Comparison of ENCODE assay signal across 9 cellular contexts in genomic region chr22:20115691-20116375, GRCh38. TPM values are rescaled to one million over a fixed set of nuclear protein-coding genes. Genes with fewer than 3 reads are reported as not detected.
DNase-seq lines count a peak whose midpoint lies in the region; ATAC-seq, FAIRE-seq and TF ChIP-seq lines count a peak whose summit lies in the region.
"Had no signal": no experiment of that assay in that cellular context is flagged by ENCODE, and none has a peak within 500 bp of the region (broad histone marks: within the 10 kb centered on the region; RNA-seq: fewer than 3 reads in every experiment).

RANBP1 (plus strand) TSS chr22:20116104; CDS start chr22:20116185, 81 bp downstream.

- no peaks in the 10 kb centered on the region for H3K27me3 Mint-ChIP-seq in dendritic cell treated with granulocyte-macrophage colony-stimulating factor and Interleukin-4, amounts not matched to agents 40 ng/mL and 50 ng/mL, for 4 days
- no peaks in the 10 kb centered on the region for H3K27me3 Mint-ChIP-seq in mesothelial cell of epicardium (ENCODE audit: low read depth)

- WGBS in A549 (ENCODE audit: missing lambda C conversion rate) = 91% methylated on average over 8 of the region's 30 CpGs

- CTCF ChIA-PET in A549 (lab: Yijun Ruan, JAX) = interaction anchor here (1.2 to 1.9 kb wide), 2 partner anchors 14 to 144 kb away, joined by 3 to 5 read pairs; no protein-coding TSS in a partner anchor

- H3K27me3 ChIP-seq in Loucy (ENCODE audit: insufficient read depth, low read length, poor library complexity, severe bottlenecking) = no peaks in the 10 kb centered on the region
- no peaks in the 10 kb centered on the region for H3K27me3 ChIP-seq in uterus

- no peak for TF ChIP-seq RAD21 in A549 (conservative IDR thresholded peaks at IDR 0.05 in 1 of 2, IDR thresholded peaks at IDR 0.05 in 1 of 2)

- TF ChIP-seq CTCF in A549 (IDR thresholded peaks at IDR 0.05) = no peak
- no peak for TF ChIP-seq CTCF in Loucy (conservative IDR thresholded peaks at IDR 0.05; ENCODE audit: low read length)
- TF ChIP-seq CTCF in mesothelial cell of epicardium (IDR thresholded peaks at IDR 0.05; ENCODE audit: unreplicated experiment) = no peak
- no peak for TF ChIP-seq CTCF in uterus (IDR thresholded peaks at IDR 0.05)

- peaks cover 68% of the 10 kb centered on the region for H3K79me2 ChIP-seq in Loucy (ENCODE audit: insufficient read depth, low read length)

- H3K9me3 ChIP-seq in A549 (no peaks in the 10 kb centered on the region), Loucy (ENCODE audit: insufficient read depth, low read depth, low read length) (no peaks in the 10 kb centered on the region), uterus (no peaks in the 10 kb centered on the region)

- H3K27ac ChIP-seq in A549 (peak within 1 kb of the TSS; percentile 87 to 95), uterus (peak within 1 kb of the TSS; percentile 75 to 87)

- peak within 1 kb of the TSS; percentile 96 for H3K27ac Mint-ChIP-seq in dendritic cell treated with granulocyte-macrophage colony-stimulating factor and Interleukin-4, amounts not matched to agents 40 ng/mL and 50 ng/mL, for 4 days
- H3K27ac Mint-ChIP-seq in mesothelial cell of epicardium = peak within 1 kb of the TSS; percentile 94

- TF ChIP-seq EP300 in A549 (IDR thresholded peaks at IDR 0.05) = no peak

- intact Hi-C loops in dendritic cell treated with granulocyte-macrophage colony-stimulating factor and Interleukin-4, amounts not matched to agents 40 ng/mL and 50 ng/mL, for 4 days (cut with micrococcal nuclease) = no loop called here
- intact Hi-C loops in uterus (cut with DNase I; ENCODE audit: low total_unique reads) = loop anchor here (10.0 kb wide), 1 partner anchor 141 kb away; no protein-coding TSS in a partner anchor

- H3F3A ChIP-seq in Loucy (ENCODE audit: low read depth) = no peaks in the 10 kb centered on the region

- peak within 1 kb of the TSS; percentile 75 for H2AFZ ChIP-seq in Loucy (ENCODE audit: low read length)

- H4K20me1 ChIP-seq in Loucy (ENCODE audit: insufficient read depth, low read length, poor library complexity, severe bottlenecking) = peaks cover 41% of the 10 kb centered on the region

- peaks cover 38% of the 10 kb centered on the region for H3K4me1 Mint-ChIP-seq in dendritic cell treated with granulocyte-macrophage colony-stimulating factor and Interleukin-4, amounts not matched to agents 40 ng/mL and 50 ng/mL, for 4 days (ENCODE audit: low read depth)
- peaks cover 18% of the 10 kb centered on the region for H3K4me1 Mint-ChIP-seq in mesothelial cell of epicardium

- POLR2A ChIA-PET in A549 (lab: Yijun Ruan, JAX) = no interaction called here

- peaks cover 22% of the 10 kb centered on the region for H3K4me1 ChIP-seq in A549
- H3K4me1 ChIP-seq in Loucy (ENCODE audit: insufficient read depth, low read length, poor library complexity, severe bottlenecking) = peaks cover 38% of the 10 kb centered on the region
- peaks cover 4 to 7% of the 10 kb centered on the region in 2 donors for H3K4me1 ChIP-seq in uterus

- peak within 1 kb of the TSS; percentile 98 for H3K9ac ChIP-seq in Loucy (ENCODE audit: low read depth, low read length, poor library complexity, severe bottlenecking)

- H3K4me3 ChIP-seq in A549 (peak within 1 kb of the TSS; percentile 68), Loucy (ENCODE audit: low read length, poor library complexity, severe bottlenecking) (peak within 1 kb of the TSS; percentile 98), uterus (peak within 1 kb of the TSS; percentile 51 to 95)

- H3K4me2 ChIP-seq in A549 (peak within 1 kb of the TSS; percentile 94), Loucy (ENCODE audit: low read depth, low read length, poor library complexity, severe bottlenecking) (peak within 1 kb of the TSS; percentile 89)

- H3K36me3 Mint-ChIP-seq in dendritic cell treated with granulocyte-macrophage colony-stimulating factor and Interleukin-4, amounts not matched to agents 40 ng/mL and 50 ng/mL, for 4 days (ENCODE audit: low read depth) = peaks cover 84% of the 10 kb centered on the region
- H3K36me3 Mint-ChIP-seq in mesothelial cell of epicardium = peaks cover 10% of the 10 kb centered on the region

- H3K9me3 Mint-ChIP-seq in dendritic cell treated with granulocyte-macrophage colony-stimulating factor and Interleukin-4, amounts not matched to agents 40 ng/mL and 50 ng/mL, for 4 days = no peaks in the 10 kb centered on the region
- no peaks in the 10 kb centered on the region for H3K9me3 Mint-ChIP-seq in mesothelial cell of epicardium

- ATAC-seq in A549 (no peak), HG03045 (IDR thresholded peaks at IDR 0.05; ENCODE audit: unreplicated experiment) (no peak)

- no peak for FAIRE-seq in A549 (lab: Jason Lieb, UNC)
- FAIRE-seq: GM18507 had no signal

- H3K9me2 ChIP-seq in Loucy (replicated peaks; ENCODE audit: low read depth, low read length) = no peaks in the 10 kb centered on the region

- peak within 1 kb of the TSS; percentile 88 for H3K4me3 Mint-ChIP-seq in dendritic cell treated with granulocyte-macrophage colony-stimulating factor and Interleukin-4, amounts not matched to agents 40 ng/mL and 50 ng/mL, for 4 days
- H3K4me3 Mint-ChIP-seq in mesothelial cell of epicardium = peak within 1 kb of the TSS; percentile 83

- no peak for TF ChIP-seq POLR2A in A549 (IDR thresholded peaks at IDR 0.05; ENCODE audit: low read length)
- no peak for TF ChIP-seq POLR2A in uterus (IDR thresholded peaks at IDR 0.05)

- DNase-seq in A549 (ENCODE audit: low read depth in 1 of 2, low spot score in 1 of 2) (no peak), mesothelial cell of epicardium (ENCODE audit: low spot score in 2 of 2, unreplicated experiment in 2 of 2) (no peak), uterus (no peak), AG08395 (ENCODE audit: low spot score) (no peak), GM19240 (ENCODE audit: insufficient read length, low spot score) (no peak)

- H3K36me3 ChIP-seq in Loucy (ENCODE audit: insufficient read depth, low read length) (peaks cover 49% of the 10 kb centered on the region; the same call in 1 of the 2 replicates), uterus (no peaks in the 10 kb centered on the region)

TF ChIP-seq in A549, 52 proteins besides CTCF, POLR2A, EP300 and RAD21:
- TF ChIP-seq NFE2L2 (conservative IDR thresholded peaks at IDR 0.05; ENCODE audit: low read length) (no peak), JUN (IDR thresholded peaks at IDR 0.05) (no peak), FOXS1 (CRISPR knock-in tag; IDR thresholded peaks at IDR 0.05) (no peak), RNF2 (IDR thresholded peaks at IDR 0.05; ENCODE audit: borderline replicate concordance, low read depth) (no peak), CHD2 (IDR thresholded peaks at IDR 0.05; ENCODE audit: low read length, partially characterized antibody) (no peak), JUNB (IDR thresholded peaks at IDR 0.05) (no peak), GATA3 (IDR thresholded peaks at IDR 0.05; ENCODE audit: borderline replicate concordance) (no peak), ZC3H11A (IDR thresholded peaks at IDR 0.05) (no peak), EHF (CRISPR knock-in tag; IDR thresholded peaks at IDR 0.05) (no peak), ZNF302 (CRISPR knock-in tag; IDR thresholded peaks at IDR 0.05) (no peak), RFX5 (IDR thresholded peaks at IDR 0.05) (no peak), REST (IDR thresholded peaks at IDR 0.05) (no peak), ESRRA (IDR thresholded peaks at IDR 0.05; ENCODE audit: borderline replicate concordance, low read length) (no peak), BHLHE40 (IDR thresholded peaks at IDR 0.05; ENCODE audit: low read depth, low read length) (no peak)

RNA-seq across cellular contexts. Expression of gene RANBP1, which starts in this region (rescaled TPM):
- polyA plus RNA-seq in A549 (2011; rRNA removed) (197 and 239 TPM in 2 replicates), A549 (2017; fragmentation: RNase III; extraction: RNeasy Plus Mini Kit Qiagen cat#74134 plus additional on column Dnase treatment) (325 to 369 TPM (median 338 TPM) in 3 replicates)
- polyA plus RNA-seq in A549 (2012; cell fraction: cytosol; rRNA removed) = 564 and 757 TPM in 2 replicates
- polyA plus RNA-seq in A549 (2012; cell fraction: nucleus; rRNA removed) = 225 and 357 TPM in 2 replicates
- polyA minus RNA-seq in A549 (2011; rRNA and poly(A)+ RNA removed) = 125 and 144 TPM in 2 replicates
- total RNA-seq in mesothelial cell of epicardium (154 to 155 TPM (median 154 TPM) in 3 replicates), uterus (100 to 1,000 TPM in 2 of 4 donors, 10 to 100 TPM in 2; 57.6 to 233 (median 135) TPM)
